16 cellular contexts compared by ENCODE assay signal in the genomic region with DNA sequence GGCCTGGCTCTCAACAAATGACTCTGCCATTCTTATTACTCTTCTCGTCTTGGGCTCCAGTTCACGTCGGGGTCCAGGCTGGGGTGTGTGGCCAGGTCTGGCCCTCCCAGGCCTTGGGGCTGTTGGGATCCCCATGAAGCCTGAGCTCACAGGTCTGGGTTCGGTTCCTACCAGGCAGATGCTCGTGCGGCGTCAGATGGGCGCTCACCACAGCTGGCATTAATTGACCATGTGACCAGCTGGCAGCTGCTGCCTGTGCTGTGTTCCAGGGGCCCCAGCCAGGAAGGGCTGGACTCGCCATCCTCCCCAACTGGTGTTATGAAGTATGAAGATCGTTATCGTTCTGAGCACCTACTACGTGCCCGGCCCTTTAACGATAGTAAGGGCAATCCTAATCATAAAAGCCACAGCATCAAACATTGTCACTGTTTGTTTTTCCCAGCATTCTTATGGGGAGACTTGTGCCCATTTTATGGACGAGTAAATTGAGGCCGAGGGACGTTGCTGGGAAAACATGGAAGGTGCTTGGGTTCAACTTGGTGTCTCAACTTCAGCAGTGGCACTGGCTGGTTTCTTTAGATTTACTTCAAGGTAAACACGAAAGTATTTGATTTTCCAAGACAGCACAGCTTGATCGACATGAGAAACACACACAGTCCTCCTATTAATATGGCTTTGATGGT. TPM values are rescaled to one million over a fixed set of nuclear protein-coding genes. Genes with fewer than 3 reads are reported as not detected.
DNase-seq lines count a peak whose midpoint lies in the region; ATAC-seq and TF ChIP-seq lines count a peak whose summit lies in the region.
"Had no signal": no experiment of that assay in that cellular context is flagged by ENCODE, and none has a peak within 500 bp of the region (broad histone marks: within the 10 kb centered on the region; RNA-seq: fewer than 3 reads in every experiment).

No MANE protein-coding gene starts in this region.

- H3K27me3 Mint-ChIP-seq in chondrocyte (ENCODE audit: low read depth) = peaks cover 70% of the 10 kb centered on the region

- ATAC-seq in upper lobe of right lung = no peak
- ATAC-seq: PC-3 had no signal

- DNase-seq in Peyer's patch (peak; percentile 2 to 36 (median 10)), chondrocyte (ENCODE audit: low spot score) (peak; percentile 62), myocyte (ENCODE audit: low read depth) (peak; percentile 14), upper lobe of right lung (peak; percentile 57), ovary (no peak), globus pallidus (ENCODE audit: low spot score) (no peak), amygdala (lab: John Stamatoyannopoulos, UW) (no peak)
- DNase-seq: CD8-positive, alpha-beta memory T cell; DMS79 treated with DMSO at 0.1 percent for 48 hours; NCI-H1417 treated with DMSO at 0.1 percent for 48 hours; NCI-H1930; NCI-H226; PC-3 had no signal

- H3K4me1 ChIP-seq in Peyer's patch (no peaks in the 10 kb centered on the region), upper lobe of right lung (no peaks in the 10 kb centered on the region), ovary (ENCODE audit: insufficient read depth) (no peaks in the 10 kb centered on the region)

- no peak for TF ChIP-seq CTCF in Peyer's patch (IDR thresholded peaks at IDR 0.05)
- no peak for TF ChIP-seq CTCF in chondrocyte (IDR thresholded peaks at IDR 0.05)
- no peak for TF ChIP-seq CTCF in upper lobe of right lung (IDR thresholded peaks at IDR 0.05)
- no peak for TF ChIP-seq CTCF in ovary (IDR thresholded peaks at IDR 0.05)

- no peaks in the 10 kb centered on the region for H3K4me1 Mint-ChIP-seq in chondrocyte (ENCODE audit: low read depth)
- H3K4me1 Mint-ChIP-seq: CD8-positive, alpha-beta memory T cell had no signal

- no peak overlapping the region for H3K4me3 Mint-ChIP-seq in chondrocyte (ENCODE audit: unreplicated experiment)
- H3K4me3 Mint-ChIP-seq: CD8-positive, alpha-beta memory T cell had no signal

- H3K36me3 Mint-ChIP-seq in chondrocyte (ENCODE audit: low read depth) = peaks cover 4% of the 10 kb centered on the region
- H3K36me3 Mint-ChIP-seq: CD8-positive, alpha-beta memory T cell had no signal

- intact Hi-C loops in upper lobe of right lung (cut with DNase I) (no loop called here), ovary (cut with DNase I) (no loop called here)

- H3K9me3 Mint-ChIP-seq in chondrocyte (ENCODE audit: low read depth) = no peaks in the 10 kb centered on the region

- H3K4me3 ChIP-seq in Peyer's patch = no peak overlapping the region
- no peak overlapping the region for H3K4me3 ChIP-seq in upper lobe of right lung
- no peak overlapping the region for H3K4me3 ChIP-seq in ovary
- H3K4me3 ChIP-seq: BLaER1 treated with 17β-estradiol and CSF1 and Interleukin-3, amounts not matched to agents 10 nM and 100 nM had no signal

- no peak for TF ChIP-seq EP300 in ovary (IDR thresholded peaks at IDR 0.05)

- H3K27me3 ChIP-seq in Peyer's patch = no peaks in the 10 kb centered on the region
- H3K27me3 ChIP-seq in upper lobe of right lung = peaks cover 13% of the 10 kb centered on the region
- H3K27me3 ChIP-seq in ovary = no peaks in the 10 kb centered on the region
- H3K27me3 ChIP-seq: BLaER1 treated with 17β-estradiol and CSF1 and Interleukin-3, amounts not matched to agents 10 nM and 100 nM had no signal

- H3K27ac ChIP-seq in Peyer's patch = no peak overlapping the region
- no peak overlapping the region for H3K27ac ChIP-seq in upper lobe of right lung
- no peak overlapping the region for H3K27ac ChIP-seq in ovary
- H3K27ac ChIP-seq: BLaER1 treated with 17β-estradiol and CSF1 and Interleukin-3, amounts not matched to agents 10 nM and 100 nM; RWPE1 had no signal

- H3K9me3 ChIP-seq in Peyer's patch = no peaks in the 10 kb centered on the region
- no peaks in the 10 kb centered on the region for H3K9me3 ChIP-seq in upper lobe of right lung
- no peaks in the 10 kb centered on the region for H3K9me3 ChIP-seq in ovary
- H3K9me3 ChIP-seq: BLaER1 treated with 17β-estradiol and CSF1 and Interleukin-3, amounts not matched to agents 10 nM and 100 nM had no signal

- H3K27ac Mint-ChIP-seq in chondrocyte (ENCODE audit: unreplicated experiment) = no peak overlapping the region
- H3K27ac Mint-ChIP-seq: CD8-positive, alpha-beta memory T cell had no signal

- TF ChIP-seq POLR2A in Peyer's patch (IDR thresholded peaks at IDR 0.05) (no peak), ovary (IDR thresholded peaks at IDR 0.05) (no peak)

- no peaks in the 10 kb centered on the region for H3K36me3 ChIP-seq in Peyer's patch
- H3K36me3 ChIP-seq in upper lobe of right lung = no peaks in the 10 kb centered on the region
- no peaks in the 10 kb centered on the region for H3K36me3 ChIP-seq in ovary
- H3K36me3 ChIP-seq: BLaER1 treated with 17β-estradiol and CSF1 and Interleukin-3, amounts not matched to agents 10 nM and 100 nM had no signal

- 81 to 84% (median 84%) methylated on average over 19 of the region's 19 CpGs for WGBS in ovary, 3 donors

RNA-seq across cellular contexts. Expression of gene CACNG2, which starts 26.8 kb away (rescaled TPM):
- not detected for total RNA-seq in Peyer's patch
- total RNA-seq in chondrocyte = not detected in 3 replicates
- not detected in 2 replicates for total RNA-seq in myocyte
- not detected for polyA plus RNA-seq in myocyte (2012)
- not detected for total RNA-seq in upper lobe of right lung
- total RNA-seq in ovary = not detected
- polyA plus RNA-seq in ovary = not detected
- total RNA-seq: CD8-positive, alpha-beta memory T cell; M059J; PC-3 had no signal
- polyA plus RNA-seq: CD8-positive, alpha-beta memory T cell had no signal

RNA-seq across cellular contexts. Expression of gene IFT27, which starts 45.6 kb away (rescaled TPM):
- 10 to 100 TPM; 19.7 to 27.7 (median 22.8) TPM for total RNA-seq in Peyer's patch
- total RNA-seq in chondrocyte = 23.0 to 31.4 TPM (median 24.4 TPM) in 3 replicates
- 13.4 and 14.6 TPM in 2 replicates for total RNA-seq in myocyte
- polyA plus RNA-seq in myocyte (2012) = 39.5 TPM
- 21.5 TPM for total RNA-seq in upper lobe of right lung
- total RNA-seq in ovary = 10 to 100 TPM; 26.0 to 38.8 (median 29.5) TPM
- polyA plus RNA-seq in ovary = 10 to 100 TPM; 14.2 to 20.0 TPM

Comparison
In these comparisons a context has a peak if more than half of its experiments do, and no peak if none do; other contexts are left out.
1. DNase-seq: peak in Peyer's patch (3 of 3), chondrocyte (single experiment), myocyte (single experiment) and upper lobe of right lung (single experiment); none in ovary (0 of 5), globus pallidus (single experiment) and amygdala (0 of 56).